ENCODE assay signal across 24 cellular contexts in the genomic region with DNA sequence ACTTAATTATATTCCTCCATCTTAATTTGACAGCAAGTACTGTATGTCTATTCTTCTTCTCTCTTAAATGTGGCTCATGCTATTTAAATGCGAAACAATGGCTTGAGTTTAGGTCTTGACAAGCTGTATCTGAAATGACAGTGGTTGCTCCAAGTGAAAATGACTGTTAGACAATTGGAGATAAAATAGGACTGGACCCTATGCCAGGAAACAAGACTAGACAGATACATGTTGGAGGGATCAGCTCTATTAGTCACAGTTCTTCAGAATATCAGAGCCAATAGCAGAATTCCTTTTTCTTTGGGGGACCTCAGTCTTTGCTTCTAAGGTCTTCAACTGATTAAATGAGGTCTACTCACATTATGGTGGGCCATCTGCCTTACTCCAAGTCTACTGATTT. TPM values are rescaled to one million over a fixed set of nuclear protein-coding genes. Genes with fewer than 3 reads are reported as not detected.
"Had no signal": no experiment of that assay in that cellular context is flagged by ENCODE, and none has a peak within 500 bp of the region (broad histone marks: within the 10 kb centered on the region; RNA-seq: fewer than 3 reads in every experiment).

No MANE protein-coding gene starts in this region.

- H3K4me3 Mint-ChIP-seq: effector memory CD8-positive, alpha-beta T cell; immature natural killer cell; natural killer cell; neural crest cell had no signal

- ATAC-seq: effector memory CD8-positive, alpha-beta T cell; heart right ventricle; left lung; natural killer cell; pancreas; right lobe of liver had no signal

- H3K4me1 ChIP-seq: left lung, right lobe of liver, tibial artery had no signal

- H3K27me3 Mint-ChIP-seq: effector memory CD8-positive, alpha-beta T cell had no signal

- H3K27me3 ChIP-seq: heart right ventricle, left lung, pancreas, right lobe of liver, stomach, testis, tibial artery, upper lobe of left lung had no signal

- H3K27ac Mint-ChIP-seq: effector memory CD8-positive, alpha-beta T cell; immature natural killer cell; natural killer cell had no signal

- DNase-seq: cerebellar nuclear complex; cortex of kidney; effector memory CD8-positive, alpha-beta T cell; foreskin fibroblast; glutamatergic neuron; heart right ventricle; hypothalamus; immature natural killer cell; left lung; natural killer cell; pancreas; right lobe of liver; small intestine; stimulated activated CD4-positive, alpha-beta T cell treated with anti-CD3 and anti-CD28 coated beads, Interleukin-15, amount 100 ng/mL, for 24 hours; stimulated activated CD4-positive, alpha-beta T cell treated with anti-CD3 and anti-CD28 coated beads, Interleukin-4, amount 100 ng/mL, for 1 hour; stimulated activated CD8-positive, alpha-beta memory T cell treated with anti-CD3 and anti-CD28 coated beads, Interleukin-4, amount 100 ng/mL, for 48 hours; stimulated activated naive CD4-positive, alpha-beta T cell; stomach; substantia nigra; testis; tibial artery; upper lobe of left lung had no signal

- H3K9me3 ChIP-seq: heart right ventricle, left lung, neutrophil, pancreas, right lobe of liver, stomach, testis, tibial artery, upper lobe of left lung had no signal

- H3K36me3 Mint-ChIP-seq: immature natural killer cell, natural killer cell had no signal

- H3K4me3 ChIP-seq: heart right ventricle, left lung, pancreas, right lobe of liver, stomach, testis, tibial artery, upper lobe of left lung had no signal

- H3K36me3 ChIP-seq: left lung, neutrophil, pancreas, right lobe of liver, stomach, tibial artery, upper lobe of left lung had no signal

- H3K27ac ChIP-seq: heart right ventricle, left lung, neutrophil, pancreas, right lobe of liver, stomach, testis, tibial artery, upper lobe of left lung had no signal

- H3K4me1 Mint-ChIP-seq: immature natural killer cell, natural killer cell had no signal

RNA-seq across cellular contexts. Expression of gene KIAA1217, which starts 25.8 kb away (rescaled TPM):
- total RNA-seq: natural killer cell had no signal
- polyA plus RNA-seq: immature natural killer cell had no signal
